8 cellular contexts compared by ENCODE assay signal in the genomic region with DNA sequence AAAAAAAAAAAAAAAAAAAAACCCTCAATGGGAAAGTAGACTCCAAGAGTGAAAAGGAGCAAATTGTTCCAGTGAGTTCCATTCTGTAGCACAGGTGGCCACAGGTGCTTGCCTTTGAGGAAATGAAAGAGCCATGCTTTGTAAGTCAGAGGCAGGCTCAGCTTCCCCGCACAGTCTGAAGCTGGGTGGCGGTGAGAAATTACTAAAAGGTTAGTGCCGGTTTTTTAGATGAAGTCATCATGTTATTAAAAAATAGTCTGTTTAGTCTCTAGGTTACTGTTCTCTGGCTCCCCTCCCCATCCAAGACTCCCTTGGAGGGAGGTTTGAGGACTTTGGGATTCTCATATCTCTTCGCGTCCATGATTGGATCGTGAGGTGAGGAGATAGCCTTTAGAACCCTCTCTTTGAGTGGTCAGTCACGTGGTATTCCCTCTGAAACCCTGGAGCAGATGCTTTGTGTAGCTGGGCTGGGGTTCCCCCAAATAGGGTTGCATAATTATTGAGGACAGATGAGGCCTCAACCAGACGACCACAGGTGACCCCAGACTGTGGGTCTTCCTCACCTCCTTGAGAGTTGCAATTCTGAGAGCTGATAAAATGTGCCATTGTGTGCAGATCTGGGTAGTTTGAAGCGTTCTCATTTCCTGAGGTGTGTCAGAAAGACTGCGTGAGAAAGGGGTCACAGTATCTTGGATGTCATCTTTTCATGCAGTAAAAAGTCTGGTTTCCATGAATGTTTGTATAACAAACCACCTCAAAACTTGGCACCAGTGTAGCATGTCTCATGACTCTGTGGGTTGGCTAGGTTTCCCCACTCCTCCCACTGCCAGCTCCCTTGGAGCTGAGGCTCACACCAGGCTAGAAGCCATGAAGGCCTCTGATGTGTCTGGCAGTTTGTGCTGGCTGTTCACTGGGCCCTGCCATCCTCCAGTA. TPM values are rescaled to one million over a fixed set of nuclear protein-coding genes. Genes with fewer than 3 reads are reported as not detected.
A peak's percentile ranks its signal among the peaks of the same experiment; 100 is the strongest.
DNase-seq lines count a peak whose midpoint lies in the region; ATAC-seq and TF ChIP-seq lines count a peak whose summit lies in the region.

No MANE protein-coding gene starts in this region.

- H3K9ac ChIP-seq in mucosa of stomach (ENCODE audit: low read length), result peak overlapping the region; percentile 40

- H3K4me3 ChIP-seq in mucosa of stomach (ENCODE audit: low read length), result peak overlapping the region; percentile 23
- H3K4me3 ChIP-seq in thyroid gland (replicated peaks in 1 of 3), result no peak overlapping the region

- intact Hi-C loops in thyroid gland (cut with DNase I), result no loop called here

- TF ChIP-seq CTCF in VCaP (conservative IDR thresholded peaks at IDR 0.05), result no peak
- no peak for TF ChIP-seq CTCF in thyroid gland (IDR thresholded peaks at IDR 0.05)

- TF ChIP-seq POLR2A in thyroid gland (IDR thresholded peaks at IDR 0.05), result peak in 1 of 2 donors; percentile 58

- H3K36me3 ChIP-seq in mucosa of stomach (ENCODE audit: control insufficient read depth, insufficient read depth, low read length), result no peaks in the 10 kb centered on the region
- peaks cover 0 to 2% of the 10 kb centered on the region in 2 donors for H3K36me3 ChIP-seq in thyroid gland

- peak overlapping the region; percentile 88 for H3K27ac ChIP-seq in VCaP
- H3K27ac ChIP-seq in thyroid gland, result peak overlapping the region; percentile 74 to 90 (median 89)

- ATAC-seq in GM19395 (IDR thresholded peaks at IDR 0.05; ENCODE audit: unreplicated experiment) (peak; percentile 67), HG03457 (IDR thresholded peaks at IDR 0.05; ENCODE audit: unreplicated experiment) (peak; percentile 45)

- H3K27me3 ChIP-seq in mucosa of stomach (ENCODE audit: control insufficient read depth, insufficient read depth, low read length) (no peaks in the 10 kb centered on the region), thyroid gland (no peaks in the 10 kb centered on the region)

- 68 to 76% methylated on average over 10 of the region's 10 CpGs for WGBS in thyroid gland, 2 donors

- peaks cover 88% of the 10 kb centered on the region for H3K4me1 ChIP-seq in mucosa of stomach (ENCODE audit: control insufficient read depth, insufficient read depth, low read length)
- peaks cover 48 to 64% of the 10 kb centered on the region in 2 donors for H3K4me1 ChIP-seq in thyroid gland

- H3K9me3 ChIP-seq in mucosa of stomach (ENCODE audit: control insufficient read depth, low read length) (no peaks in the 10 kb centered on the region), thyroid gland (no peaks in the 10 kb centered on the region)

- DNase-seq in Ammon's horn (ENCODE audit: low spot score) (peak; percentile 52), dedifferentiated amniotic fluid mesenchymal stem cell (ENCODE audit: extremely low spot score) (peak; percentile 87), thyroid gland (peak; percentile 91 to 92), UCSD-AML1 (lab: John Stamatoyannopoulos, UW; ENCODE audit: unreplicated experiment) (no peak)

RNA-seq across cellular contexts. Expression of a gene that starts 27.1 kb away (rescaled TPM):
- 100 to 1,000 TPM; 108 to 325 (median 201) TPM for total RNA-seq in thyroid gland

RNA-seq across cellular contexts. Expression of a gene that starts 51.5 kb away (rescaled TPM):
- 100 to 1,000 TPM; 240 to 522 (median 435) TPM for total RNA-seq in thyroid gland

RNA-seq across cellular contexts. Expression of a gene that starts 59.8 kb away (rescaled TPM):
- total RNA-seq in thyroid gland, result 10 to 100 TPM; 47.3 to 77.3 (median 62.1) TPM
